ENCODE assay signal across 8 cellular contexts in genomic region chr9:62799851-62800371, GRCh38.
A peak's percentile ranks its signal among the peaks of the same experiment; 100 is the strongest.
DNase-seq lines count a peak whose midpoint lies in the region; ATAC-seq and TF ChIP-seq lines count a peak whose summit lies in the region.
"Not testable (repeated sequence)": the region's sequence is repeated elsewhere in the genome, so short reads cannot be mapped to it uniquely, and the experiment has no call there.

No MANE protein-coding gene starts in this region.

- H3K9me3 ChIP-seq in CD4-positive, CD25-positive, alpha-beta regulatory T cell (ENCODE audit: control insufficient read depth in 2 of 2, low read length in 2 of 2); H9 (ENCODE audit: control insufficient read depth, low read depth, low read length); neutrophil; subcutaneous abdominal adipose tissue (ENCODE audit: control insufficient read depth in 5 of 5, low read length in 5 of 5): not testable (repeated sequence)

- peaks cover 52% of the 10 kb centered on the region for H3K27me3 Mint-ChIP-seq in CD4-positive, CD25-positive, alpha-beta regulatory T cell
- peaks cover 63% of the 10 kb centered on the region for H3K27me3 Mint-ChIP-seq in H9 (ENCODE audit: low read depth)
- peaks cover 43% of the 10 kb centered on the region for H3K27me3 Mint-ChIP-seq in T-helper 1 cell treated with Interleukin-12 subunit alpha and Interleukin-12 subunit beta and Interleukin-4 antibody, amounts not matched to agents 30 μg/mL and 1 μg/mL, for 36 hours (ENCODE audit: low read depth)
- peaks cover 37% of the 10 kb centered on the region for H3K27me3 Mint-ChIP-seq in activated naive CD4-positive, alpha-beta T cell treated with anti-CD3 and anti-CD28 coated beads, Interleukin-2, amount 50 U/mL, for 24 hours

- H2BK20ac ChIP-seq in H9 (ENCODE audit: low read depth, low read length, poor library complexity, severe bottlenecking), result not testable (repeated sequence)

- not testable (repeated sequence) for H4K5ac ChIP-seq in H9 (ENCODE audit: insufficient read length, low read depth, low read length)

- not testable (repeated sequence) for H4K8ac ChIP-seq in H9 (replicated peaks; ENCODE audit: insufficient read length, low read depth, low read length)

- not testable (repeated sequence) for ATAC-seq in CD4-positive, CD25-positive, alpha-beta regulatory T cell (ENCODE audit: low read depth in 2 of 2)

- not testable (repeated sequence) for H3K79me2 ChIP-seq in H9 (ENCODE audit: insufficient read depth, low read length)

- H3T11ph ChIP-seq in H9 (ENCODE audit: low read length), result not testable (repeated sequence)

- H4K20me1 ChIP-seq in H9 (ENCODE audit: control insufficient read depth, insufficient read depth, insufficient read length), result not testable (repeated sequence)

- H2BK12ac ChIP-seq in H9 (ENCODE audit: insufficient read length, low read depth, low read length), result not testable (repeated sequence)

- peak overlapping the region in 1 of 3 donors; percentile 0 for H3K27ac Mint-ChIP-seq in CD4-positive, CD25-positive, alpha-beta regulatory T cell
- not testable (repeated sequence) for H3K27ac Mint-ChIP-seq in H9; activated naive CD4-positive, alpha-beta T cell treated with anti-CD3 and anti-CD28 coated beads, Interleukin-2, amount 50 U/mL, for 24 hours
- H3K27ac Mint-ChIP-seq in T-helper 1 cell treated with Interleukin-12 subunit alpha and Interleukin-12 subunit beta and Interleukin-4 antibody, amounts not matched to agents 30 μg/mL and 1 μg/mL, for 36 hours, result peak overlapping the region; percentile 79

- H3K27me3 ChIP-seq in CD4-positive, CD25-positive, alpha-beta regulatory T cell (ENCODE audit: control insufficient read depth, insufficient read depth, low read length), result peaks cover 17% of the 10 kb centered on the region
- H3K27me3 ChIP-seq in H9 (ENCODE audit: insufficient read depth, low read length), result peaks cover 44% of the 10 kb centered on the region
- H3K27me3 ChIP-seq in neutrophil, result peaks cover 62% of the 10 kb centered on the region
- H3K27me3 ChIP-seq in subcutaneous abdominal adipose tissue (ENCODE audit: control insufficient read depth in 5 of 5, insufficient read depth in 4 of 5, low read length in 5 of 5), result peaks cover 0 to 23% (median 16%) of the 10 kb centered on the region in 5 donors

- not testable (repeated sequence) for H2BK15ac ChIP-seq in H9 (ENCODE audit: low read depth, low read length)

- H3K56ac ChIP-seq in H9 (ENCODE audit: insufficient read length, low read depth, low read length), result not testable (repeated sequence)

- H3K4me3 ChIP-seq in CD4-positive, CD25-positive, alpha-beta regulatory T cell (ENCODE audit: low read depth, low read length), result not testable (repeated sequence)
- H3K4me3 ChIP-seq in epithelial cell of proximal tubule (ENCODE audit: low read depth, low read length) (peak overlapping the region; percentile 74), neutrophil (ENCODE audit: low read depth in 1 of 2, low read length in 1 of 2) (peak overlapping the region; percentile 72 to 74), subcutaneous abdominal adipose tissue (ENCODE audit: low read depth in 1 of 5, low read length in 5 of 5) (peak overlapping the region in 4 of 5 donors; percentile 28 to 75 (median 58))

- H3K4me2 ChIP-seq in H9 (ENCODE audit: insufficient read depth, insufficient read length, low read length), result peak overlapping the region; percentile 41

- H3K4me1 ChIP-seq in CD4-positive, CD25-positive, alpha-beta regulatory T cell (ENCODE audit: control insufficient read depth, insufficient read depth, low read length, poor library complexity, severe bottlenecking), result peaks cover 38% of the 10 kb centered on the region
- H3K4me1 ChIP-seq in H9 (ENCODE audit: insufficient read depth, low read length), result not testable (repeated sequence)
- peaks cover 30 to 46% of the 10 kb centered on the region in 2 experiments for H3K4me1 ChIP-seq in neutrophil (ENCODE audit: control insufficient read depth in 1 of 2, insufficient read depth in 1 of 2, low read depth in 1 of 2, low read length in 1 of 2)
- H3K4me1 ChIP-seq in subcutaneous abdominal adipose tissue (ENCODE audit: control insufficient read depth in 5 of 5, insufficient read depth in 5 of 5, low read length in 5 of 5), result peaks cover 3 to 41% (median 27%) of the 10 kb centered on the region in 5 donors

- peaks cover 8 to 39% (median 28%) of the 10 kb centered on the region in 4 donors for H3K4me1 Mint-ChIP-seq in CD4-positive, CD25-positive, alpha-beta regulatory T cell
- H3K4me1 Mint-ChIP-seq in H9, result peaks cover 28 to 30% of the 10 kb centered on the region in 2 experiments
- H3K4me1 Mint-ChIP-seq in T-helper 1 cell treated with Interleukin-12 subunit alpha and Interleukin-12 subunit beta and Interleukin-4 antibody, amounts not matched to agents 30 μg/mL and 1 μg/mL, for 36 hours (ENCODE audit: low read depth), result peaks cover 27% of the 10 kb centered on the region
- H3K4me1 Mint-ChIP-seq in activated naive CD4-positive, alpha-beta T cell treated with anti-CD3 and anti-CD28 coated beads, Interleukin-2, amount 50 U/mL, for 24 hours, result peaks cover 28% of the 10 kb centered on the region

- not testable (repeated sequence) for H3K23ac ChIP-seq in H9 (ENCODE audit: insufficient read length, low read depth, low read length)

- H3K27ac ChIP-seq in CD4-positive, CD25-positive, alpha-beta regulatory T cell (ENCODE audit: insufficient read depth, low read length, poor library complexity, severe bottlenecking); H9 (ENCODE audit: insufficient read length, low read depth, low read length); subcutaneous abdominal adipose tissue (ENCODE audit: low read depth, low read length): not testable (repeated sequence)
- peak overlapping the region; percentile 87 for H3K27ac ChIP-seq in neutrophil

- H4K91ac ChIP-seq in H9 (ENCODE audit: insufficient read length, low read depth, low read length), result not testable (repeated sequence)

- not testable (repeated sequence) for H2AFZ ChIP-seq in H9 (ENCODE audit: low read length)

- peak in 1 of 3 donors; percentile 17 for DNase-seq in CD4-positive, CD25-positive, alpha-beta regulatory T cell
- DNase-seq in H9 (peak; percentile 68), iris pigment epithelial cell (ENCODE audit: low read depth) (peak; percentile 33)
- not testable (repeated sequence) for DNase-seq in epithelial cell of proximal tubule (ENCODE audit: low read depth)

- peaks cover 0 to 10% (median 1%) of the 10 kb centered on the region in 7 donors for H3K9me3 Mint-ChIP-seq in CD4-positive, CD25-positive, alpha-beta regulatory T cell
- peaks cover 22 to 23% of the 10 kb centered on the region in 2 experiments for H3K9me3 Mint-ChIP-seq in H9
- not testable (repeated sequence) for H3K9me3 Mint-ChIP-seq in T-helper 1 cell treated with Interleukin-12 subunit alpha and Interleukin-12 subunit beta and Interleukin-4 antibody, amounts not matched to agents 30 μg/mL and 1 μg/mL, for 36 hours; activated naive CD4-positive, alpha-beta T cell treated with anti-CD3 and anti-CD28 coated beads, Interleukin-2, amount 50 U/mL, for 24 hours

- WGBS in H9 (ENCODE audit: extremely low coverage, insufficient read length, low lambda C conversion rate), result no CpG with 5 or more reads among the region's 36 CpGs

- not testable (repeated sequence) for H3K18ac ChIP-seq in H9 (ENCODE audit: insufficient read length, low read depth, low read length)

- H2AK5ac ChIP-seq in H9 (ENCODE audit: insufficient read length, low read length), result not testable (repeated sequence)

- not testable (repeated sequence) for H2BK5ac ChIP-seq in H9 (ENCODE audit: insufficient read length, low read length)

- not testable (repeated sequence) for TF ChIP-seq CTCF in H9 (conservative IDR thresholded peaks at IDR 0.05); epithelial cell of proximal tubule (conservative IDR thresholded peaks at IDR 0.05; ENCODE audit: low read depth, low read length); neutrophil (IDR thresholded peaks at IDR 0.05)

- H3K14ac ChIP-seq in H9 (ENCODE audit: insufficient read depth, low read length), result not testable (repeated sequence)

- H3K4ac ChIP-seq in H9 (ENCODE audit: low read depth, low read length), result not testable (repeated sequence)

- H3K36me3 Mint-ChIP-seq in CD4-positive, CD25-positive, alpha-beta regulatory T cell; H9 (ENCODE audit: insufficient read depth in 1 of 3, low read depth in 3 of 3); activated naive CD4-positive, alpha-beta T cell treated with anti-CD3 and anti-CD28 coated beads, Interleukin-2, amount 50 U/mL, for 24 hours: not testable (repeated sequence)
- peaks cover 12% of the 10 kb centered on the region for H3K36me3 Mint-ChIP-seq in T-helper 1 cell treated with Interleukin-12 subunit alpha and Interleukin-12 subunit beta and Interleukin-4 antibody, amounts not matched to agents 30 μg/mL and 1 μg/mL, for 36 hours (ENCODE audit: low read depth)

- H3K79me1 ChIP-seq in H9 (ENCODE audit: insufficient read depth, low read depth, low read length, poor library complexity, severe bottlenecking), result not testable (repeated sequence)

- not testable (repeated sequence) for H2BK120ac ChIP-seq in H9 (ENCODE audit: low read depth, low read length, poor library complexity, severe bottlenecking)

- H3K36me3 ChIP-seq in CD4-positive, CD25-positive, alpha-beta regulatory T cell (ENCODE audit: control insufficient read depth, insufficient read depth, low read length); neutrophil; subcutaneous abdominal adipose tissue (ENCODE audit: control insufficient read depth in 5 of 5, insufficient read depth in 5 of 5, low read length in 5 of 5): not testable (repeated sequence)

- peak overlapping the region in 3 of 4 donors; percentile 71 to 83 (median 75) for H3K4me3 Mint-ChIP-seq in CD4-positive, CD25-positive, alpha-beta regulatory T cell
- peak overlapping the region; percentile 54 to 80 for H3K4me3 Mint-ChIP-seq in H9
- H3K4me3 Mint-ChIP-seq in T-helper 1 cell treated with Interleukin-12 subunit alpha and Interleukin-12 subunit beta and Interleukin-4 antibody, amounts not matched to agents 30 μg/mL and 1 μg/mL, for 36 hours, result peak overlapping the region; percentile 81
- H3K4me3 Mint-ChIP-seq in activated naive CD4-positive, alpha-beta T cell treated with anti-CD3 and anti-CD28 coated beads, Interleukin-2, amount 50 U/mL, for 24 hours, result peak overlapping the region; percentile 57

- not testable (repeated sequence) for H3K23me2 ChIP-seq in H9 (ENCODE audit: insufficient read length, low read depth, low read length, poor library complexity, severe bottlenecking)

- not testable (repeated sequence) for H3K9ac ChIP-seq in H9 (ENCODE audit: extremely low read depth, insufficient read length, low read length); subcutaneous abdominal adipose tissue (ENCODE audit: low read length in 5 of 5)
